In the genomic region with DNA sequence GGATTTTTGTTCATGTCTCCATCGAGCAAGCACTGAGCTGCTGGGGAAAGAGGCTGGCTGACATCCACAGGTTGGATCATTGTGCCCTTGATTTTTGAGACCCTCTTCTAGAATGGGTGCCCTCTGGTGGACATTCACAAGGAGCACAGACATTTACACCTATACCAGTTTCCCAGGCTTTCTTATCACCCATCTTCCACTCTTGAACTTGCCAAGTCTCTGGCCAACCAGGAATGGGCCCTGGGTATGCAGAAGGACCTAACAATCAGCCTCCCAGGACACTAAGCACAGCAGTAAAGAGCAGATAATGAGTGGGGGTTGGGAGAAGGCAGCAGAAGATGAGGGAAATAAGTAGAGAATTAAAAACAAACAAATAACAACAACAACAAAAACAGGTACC, we compare ENCODE assay signal across 1 cellular context.
TF ChIP-seq lines count a peak whose summit lies in the region.

No MANE protein-coding gene starts in this region.

TF ChIP-seq in WTC11, 78 proteins besides CTCF, POLR2A, EP300 and RAD21 (continued from another document):
- TF ChIP-seq, protein P1, sequence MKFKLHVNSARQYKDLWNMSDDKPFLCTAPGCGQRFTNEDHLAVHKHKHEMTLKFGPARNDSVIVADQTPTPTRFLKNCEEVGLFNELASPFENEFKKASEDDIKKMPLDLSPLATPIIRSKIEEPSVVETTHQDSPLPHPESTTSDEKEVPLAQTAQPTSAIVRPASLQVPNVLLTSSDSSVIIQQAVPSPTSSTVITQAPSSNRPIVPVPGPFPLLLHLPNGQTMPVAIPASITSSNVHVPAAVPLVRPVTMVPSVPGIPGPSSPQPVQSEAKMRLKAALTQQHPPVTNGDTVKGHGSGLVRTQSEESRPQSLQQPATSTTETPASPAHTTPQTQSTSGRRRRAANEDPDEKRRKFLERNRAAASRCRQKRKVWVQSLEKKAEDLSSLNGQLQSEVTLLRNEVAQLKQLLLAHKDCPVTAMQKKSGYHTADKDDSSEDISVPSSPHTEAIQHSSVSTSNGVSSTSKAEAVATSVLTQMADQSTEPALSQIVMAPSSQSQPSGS (CRISPR knock-in tag; IDR thresholded peaks at IDR 0.05; ENCODE audit: borderline replicate concordance, low read depth), result no peak
- TF ChIP-seq, protein P2, sequence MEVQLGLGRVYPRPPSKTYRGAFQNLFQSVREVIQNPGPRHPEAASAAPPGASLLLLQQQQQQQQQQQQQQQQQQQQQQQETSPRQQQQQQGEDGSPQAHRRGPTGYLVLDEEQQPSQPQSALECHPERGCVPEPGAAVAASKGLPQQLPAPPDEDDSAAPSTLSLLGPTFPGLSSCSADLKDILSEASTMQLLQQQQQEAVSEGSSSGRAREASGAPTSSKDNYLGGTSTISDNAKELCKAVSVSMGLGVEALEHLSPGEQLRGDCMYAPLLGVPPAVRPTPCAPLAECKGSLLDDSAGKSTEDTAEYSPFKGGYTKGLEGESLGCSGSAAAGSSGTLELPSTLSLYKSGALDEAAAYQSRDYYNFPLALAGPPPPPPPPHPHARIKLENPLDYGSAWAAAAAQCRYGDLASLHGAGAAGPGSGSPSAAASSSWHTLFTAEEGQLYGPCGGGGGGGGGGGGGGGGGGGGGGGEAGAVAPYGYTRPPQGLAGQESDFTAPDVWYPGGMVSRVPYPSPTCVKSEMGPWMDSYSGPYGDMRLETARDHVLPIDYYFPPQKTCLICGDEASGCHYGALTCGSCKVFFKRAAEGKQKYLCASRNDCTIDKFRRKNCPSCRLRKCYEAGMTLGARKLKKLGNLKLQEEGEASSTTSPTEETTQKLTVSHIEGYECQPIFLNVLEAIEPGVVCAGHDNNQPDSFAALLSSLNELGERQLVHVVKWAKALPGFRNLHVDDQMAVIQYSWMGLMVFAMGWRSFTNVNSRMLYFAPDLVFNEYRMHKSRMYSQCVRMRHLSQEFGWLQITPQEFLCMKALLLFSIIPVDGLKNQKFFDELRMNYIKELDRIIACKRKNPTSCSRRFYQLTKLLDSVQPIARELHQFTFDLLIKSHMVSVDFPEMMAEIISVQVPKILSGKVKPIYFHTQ (CRISPR knock-in tag; IDR thresholded peaks at IDR 0.05), result no peak
- TF ChIP-seq SMAD4 (CRISPR knock-in tag; IDR thresholded peaks at IDR 0.05) (no peak), PREB (CRISPR knock-in tag; IDR thresholded peaks at IDR 0.05; ENCODE audit: borderline replicate concordance) (no peak), ESRRA (CRISPR knock-in tag; IDR thresholded peaks at IDR 0.05; ENCODE audit: borderline replicate concordance) (no peak), FOXJ3 (CRISPR knock-in tag; IDR thresholded peaks at IDR 0.05; ENCODE audit: borderline replicate concordance) (no peak), ZNF396 (CRISPR knock-in tag; IDR thresholded peaks at IDR 0.05; ENCODE audit: borderline replicate concordance) (no peak)
